ENCODE assay signal across 8 cellular contexts in the genomic region with DNA sequence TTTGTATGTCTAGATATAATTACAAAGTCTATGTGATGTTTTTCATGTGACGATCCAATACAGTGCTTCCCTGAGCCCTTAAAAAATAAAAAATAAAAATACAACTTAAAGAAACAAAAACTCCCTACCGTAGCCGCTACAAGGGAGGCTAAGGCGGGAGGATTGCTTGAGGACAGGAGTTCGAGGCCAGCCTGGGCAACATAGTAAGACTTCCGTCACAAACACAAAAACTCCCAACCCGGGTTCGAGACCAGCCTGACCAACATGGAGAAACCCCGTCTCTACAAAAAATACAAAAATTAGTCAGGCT. TPM values are rescaled to one million over a fixed set of nuclear protein-coding genes. Genes with fewer than 3 reads are reported as not detected.
DNase-seq lines count a peak whose midpoint lies in the region; ATAC-seq, FAIRE-seq and TF ChIP-seq lines count a peak whose summit lies in the region.

No MANE protein-coding gene starts in this region.

- H3K36me3 ChIP-seq in heart right ventricle, result no peaks in the 10 kb centered on the region
- no peaks in the 10 kb centered on the region for H3K36me3 ChIP-seq in GM12878 (ENCODE audit: control insufficient read depth in 2 of 2, insufficient read depth in 2 of 2, low read length in 1 of 2)
- H3K36me3 ChIP-seq in mesendoderm (ENCODE audit: control insufficient read depth, insufficient read depth, low read length), result no peaks in the 10 kb centered on the region
- H3K36me3 ChIP-seq in upper lobe of right lung, result no peaks in the 10 kb centered on the region

- H3K9me3 ChIP-seq in heart right ventricle, result no peaks in the 10 kb centered on the region
- H3K9me3 ChIP-seq in GM12878 (replicated peaks; ENCODE audit: control insufficient read depth, insufficient read depth, low read length), result no peaks in the 10 kb centered on the region
- H3K9me3 ChIP-seq in upper lobe of right lung, result no peaks in the 10 kb centered on the region

- TF ChIP-seq CTCF in heart right ventricle (IDR thresholded peaks at IDR 0.05), result no peak
- TF ChIP-seq CTCF in GM12878 (IDR thresholded peaks at IDR 0.05 in 2 of 3, conservative IDR thresholded peaks at IDR 0.05 in 1 of 3; ENCODE audit: control insufficient read depth in 2 of 3, extremely low read depth in 1 of 3, insufficient read depth in 1 of 3, low read depth in 3 of 3, low read length in 3 of 3), result no peak
- no peak for TF ChIP-seq CTCF in upper lobe of right lung (IDR thresholded peaks at IDR 0.05)

- H3K27me3 ChIP-seq in heart right ventricle (no peaks in the 10 kb centered on the region), GM12878 (replicated peaks in 1 of 2; ENCODE audit: control insufficient read depth in 2 of 2, insufficient read depth in 2 of 2, low read length in 1 of 2) (no peaks in the 10 kb centered on the region), mesendoderm (ENCODE audit: insufficient read depth, low read length, poor library complexity) (no peaks in the 10 kb centered on the region), upper lobe of right lung (no peaks in the 10 kb centered on the region)

- H3K27ac ChIP-seq in heart right ventricle (peak overlapping the region in 4 of 10 donors; percentile 21 to 74 (median 44)), GM12878 (ENCODE audit: control insufficient read depth, insufficient read depth) (peak overlapping the region; percentile 30; the same call in 1 of the 2 replicates), mesendoderm (ENCODE audit: low read depth, low read length) (no peak overlapping the region), upper lobe of right lung (no peak overlapping the region)

- H2AFZ ChIP-seq in GM12878 (ENCODE audit: control insufficient read depth, low read depth, low read length), result peak overlapping the region; percentile 83

- WGBS in heart right ventricle, 2 donors, result 76 to 77% methylated on average over 9 of the region's 9 CpGs
- WGBS in GM12878 (ENCODE audit: insufficient coverage, insufficient replicate concordance, low lambda C conversion rate, missing lambda C conversion rate), result 55% methylated on average over 9 of the region's 9 CpGs
- WGBS in mesendoderm (ENCODE audit: extremely low coverage, insufficient coverage, low lambda C conversion rate), result no CpG with 5 or more reads among the region's 9 CpGs

- CTCF ChIA-PET in GM12878 (lab: Yijun Ruan, JAX), result interaction anchor here (1.2 to 2.7 kb wide), 8 partner anchors 16 to 380 kb away, joined by 3 to 14 read pairs (median 4); partner anchors contain the start of gene CGRRF1

- H2AK5ac ChIP-seq in mesendoderm (ENCODE audit: low read length), result no peak overlapping the region

- peak overlapping the region; percentile 31 for H3K18ac ChIP-seq in mesendoderm (ENCODE audit: low read length)

- RAD21 ChIA-PET in GM12878 (lab: Charles Lee; ENCODE audit: unreplicated experiment), result interaction anchor here (2.0 to 4.1 kb wide), 4 partner anchors 40 to 114 kb away, joined by 6 to 16 read pairs (median 12); partner anchors contain the start of gene CGRRF1

- no peak for TF ChIP-seq RAD21 in GM12878 (IDR thresholded peaks at IDR 0.05; ENCODE audit: insufficient read depth, low read depth, low read length)

- BruUV-seq in GM12878 (replicated peaks; lab: Mats Ljungman, UMichigan), result TSS peak; percentile 85

- no peak overlapping the region for H2BK15ac ChIP-seq in mesendoderm (replicated peaks; ENCODE audit: low read depth)

- no peak overlapping the region for H3K4ac ChIP-seq in mesendoderm (ENCODE audit: low read depth, low read length)

- no peak for ATAC-seq in heart right ventricle
- ATAC-seq in Right ventricle myocardium superior (ENCODE audit: poor library complexity), result no peak
- no peak for ATAC-seq in GM12878
- ATAC-seq in upper lobe of right lung, result no peak

- H2BK5ac ChIP-seq in mesendoderm (ENCODE audit: low read length), result no peak overlapping the region

- FAIRE-seq in GM12878 (lab: Jason Lieb, UNC) (no peak), GM12892 (lab: Jason Lieb, UNC) (no peak)

- no peak for TF ChIP-seq POLR2A in GM12878 (IDR thresholded peaks at IDR 0.05; ENCODE audit: low read depth, low read length)
- no peak for TF ChIP-seq POLR2A in GM12892 (IDR thresholded peaks at IDR 0.05; ENCODE audit: low read depth, low read length)

- H2BK120ac ChIP-seq in mesendoderm (ENCODE audit: low read depth, low read length), result no peak overlapping the region

- no peak for DNase-seq in heart right ventricle
- no peak for DNase-seq in Right ventricle myocardium superior
- no peak for DNase-seq in GM12878 (ENCODE audit: low read depth, low spot score)
- DNase-seq in mesendoderm, result no peak
- no peak for DNase-seq in upper lobe of right lung
- no peak for DNase-seq in RKO (ENCODE audit: low spot score)
- no peak for DNase-seq in SW 1271 (lab: John Stamatoyannopoulos, UW)
- no peak for DNase-seq in GM12892 (ENCODE audit: insufficient read length)

- H3K4me3 ChIP-seq in heart right ventricle, result peak overlapping the region; percentile 37 to 95 (median 75)
- H3K4me3 ChIP-seq in GM12878, result peak overlapping the region; percentile 73
- H3K4me3 ChIP-seq in mesendoderm (ENCODE audit: low read length), result no peak overlapping the region
- H3K4me3 ChIP-seq in upper lobe of right lung, result peak overlapping the region; percentile 84

- H3K79me2 ChIP-seq in GM12878 (ENCODE audit: control insufficient read depth, insufficient read depth, low read length) (peaks cover 17% of the 10 kb centered on the region), mesendoderm (ENCODE audit: control insufficient read depth, insufficient read depth, low read length) (no peaks in the 10 kb centered on the region)

- peak overlapping the region; percentile 82 for H3K56ac ChIP-seq in mesendoderm (ENCODE audit: low read length)

- intact Hi-C loops in heart right ventricle (cut with DNase I) (no loop called here), Right ventricle myocardium superior (cut with DNase I) (no loop called here), GM12878 (cut with micrococcal nuclease; ENCODE audit: unreplicated experiment) (loop anchor here (5.0 kb wide), 2 partner anchors 41 to 91 kb away; partner anchors contain the start of gene GMFB), upper lobe of right lung (cut with DNase I) (no loop called here)

- POLR2A ChIA-PET in GM12878 (lab: Charles Lee), result interaction anchor here (0.5 to 2.7 kb wide), 10 partner anchors 11 to 1699 kb away, joined by 3 to 14 read pairs (median 5); no protein-coding TSS in a partner anchor

- peak overlapping the region; percentile 52 for H3K9ac ChIP-seq in GM12878 (ENCODE audit: control insufficient read depth, insufficient read depth, low read length)
- peak overlapping the region; percentile 73 for H3K9ac ChIP-seq in mesendoderm (ENCODE audit: low read length)

- H3K79me1 ChIP-seq in mesendoderm (ENCODE audit: low read length), result peaks cover 2% of the 10 kb centered on the region

- no peaks in the 10 kb centered on the region for H4K20me1 ChIP-seq in GM12878 (ENCODE audit: control insufficient read depth, insufficient read depth)

- peaks cover 0 to 27% (median 9%) of the 10 kb centered on the region in 9 donors for H3K4me1 ChIP-seq in heart right ventricle
- no peaks in the 10 kb centered on the region for H3K4me1 ChIP-seq in GM12878 (ENCODE audit: control insufficient read depth, insufficient read depth, low read length)
- H3K4me1 ChIP-seq in mesendoderm (ENCODE audit: control insufficient read depth, low read depth, low read length), result no peaks in the 10 kb centered on the region
- H3K4me1 ChIP-seq in upper lobe of right lung, result peaks cover 6% of the 10 kb centered on the region

- TF ChIP-seq EP300 in GM12878 (IDR thresholded peaks at IDR 0.05; ENCODE audit: borderline replicate concordance in 1 of 2, control insufficient read depth in 1 of 2, low read depth in 2 of 2, low read length in 2 of 2), result no peak

- H4K5ac ChIP-seq in mesendoderm (ENCODE audit: low read length), result no peak overlapping the region

- H3K23ac ChIP-seq in mesendoderm (ENCODE audit: low read length), result no peak overlapping the region

- H3K4me2 ChIP-seq in GM12878 (ENCODE audit: control insufficient read depth, insufficient read depth) (peak overlapping the region; percentile 43), mesendoderm (ENCODE audit: low read length) (peak overlapping the region; percentile 32)

- SMC1A ChIA-PET in GM12878 (lab: Charles Lee; ENCODE audit: uncharacterized antibody, unreplicated experiment), result interaction anchor here (0.6 to 3.6 kb wide), 4 partner anchors 10 to 241 kb away, joined by 3 to 21 read pairs (median 4); no protein-coding TSS in a partner anchor

- in situ Hi-C loops in GM12878 (cut with MboI), result no loop called here

- H4K8ac ChIP-seq in mesendoderm (ENCODE audit: low read depth, low read length), result no peak overlapping the region

RNA-seq across cellular contexts. Expression of gene CDKN3, which starts 0.7 kb away (rescaled TPM):
- total RNA-seq in heart right ventricle, result 10 to 100 TPM in 1 of 10 donors, 1 to 10 TPM in 9; 1.8 to 14.7 (median 4.2) TPM
- polyA plus RNA-seq in heart right ventricle, result 1 to 10 TPM; 3.1 to 5.2 TPM
- total RNA-seq in Right ventricle myocardium superior, result 5.2 TPM
- 5.0 and 6.6 TPM in 2 replicates for total RNA-seq in GM12878 (2013; cell fraction: nucleolus; rRNA removed)
- 71.0 and 86.9 TPM in 2 replicates for total RNA-seq in GM12878 (2014; rRNA removed)
- 99.5 and 99.6 TPM in 2 replicates for total RNA-seq in GM12878 (2014; rRNA removed; fragmentation: Illumina TruSeq; extraction: Trizol)
- total RNA-seq in GM12878 (2021), result 54.9 and 61.8 TPM in 2 replicates
- 37.1 TPM for polyA plus RNA-seq in GM12878 (2011; ENCODE audit: low read depth)
- polyA plus RNA-seq in GM12878 (2011; rRNA removed), result 111 and 155 TPM in 2 replicates
- polyA plus RNA-seq in GM12878 (2011; cell fraction: cytosol; rRNA removed), result 51.6 and 62.4 TPM in 2 replicates
- polyA plus RNA-seq in GM12878 (2011; cell fraction: nucleus; rRNA removed), result 27.7 and 33.5 TPM in 2 replicates
- 42.5 and 53.2 TPM in 2 replicates for polyA plus RNA-seq in GM12878 (2012)
- 111 and 118 TPM in 2 replicates for polyA plus RNA-seq in GM12878 (2014; fragmentation: Illumina TruSeq; extraction: Trizol)
- 100 to 1,000 TPM; 173 to 197 TPM for polyA plus RNA-seq in GM12878 (2014; fragmentation: Nextera tagmentation; extraction: Ambion mirVana)
- 63.4 and 97.0 TPM in 2 replicates for polyA plus RNA-seq in GM12878 (2014; rRNA removed)
- 100 to 1,000 TPM; 149 to 167 TPM for polyA plus RNA-seq in GM12878 (2016; fragmentation: Nextera tagmentation; extraction: Ambion mirVana)
- 26.8 and 49.6 TPM in 2 replicates for polyA minus RNA-seq in GM12878 (2011; rRNA and poly(A)+ RNA removed)
- 15.2 and 18.8 TPM in 2 replicates for polyA minus RNA-seq in GM12878 (2011; cell fraction: cytosol; rRNA and poly(A)+ RNA removed)
- 8.0 and 10.0 TPM in 2 replicates for polyA minus RNA-seq in GM12878 (2011; cell fraction: nucleus; rRNA and poly(A)+ RNA removed)
- 128 TPM for polyA plus RNA-seq in mesendoderm (2013, experiment 1 of 2)
- 129 TPM for polyA plus RNA-seq in mesendoderm (2013, experiment 2 of 2)
- total RNA-seq in upper lobe of right lung, result 1.5 TPM
- 40.2 TPM for polyA plus RNA-seq in GM12892 (2012; ENCODE audit: missing spikeins)

RNA-seq across cellular contexts. Expression of gene CNIH1, which starts 45.0 kb away (rescaled TPM):
- 100 to 1,000 TPM in 3 of 10 donors, 10 to 100 TPM in 7; 80.7 to 108 (median 91.4) TPM for total RNA-seq in heart right ventricle
- 100 to 1,000 TPM in 1 of 2 donors, 10 to 100 TPM in 1; 26.8 to 114 TPM for polyA plus RNA-seq in heart right ventricle
- total RNA-seq in Right ventricle myocardium superior, result 97.0 TPM
- total RNA-seq in GM12878 (2013; cell fraction: nucleolus; rRNA removed), result 24.5 and 25.7 TPM in 2 replicates
- total RNA-seq in GM12878 (2014; rRNA removed), result 48.9 and 51.9 TPM in 2 replicates
- total RNA-seq in GM12878 (2014; rRNA removed; fragmentation: Illumina TruSeq; extraction: Trizol), result 56.9 and 60.8 TPM in 2 replicates
- total RNA-seq in GM12878 (2021), result 64.5 and 66.0 TPM in 2 replicates
- 14.5 TPM for polyA plus RNA-seq in GM12878 (2011; ENCODE audit: low read depth)
- polyA plus RNA-seq in GM12878 (2011; rRNA removed), result 202 and 230 TPM in 2 replicates
- polyA plus RNA-seq in GM12878 (2011; cell fraction: cytosol; rRNA removed), result 124 and 261 TPM in 2 replicates
- polyA plus RNA-seq in GM12878 (2011; cell fraction: nucleus; rRNA removed), result 24.5 and 41.0 TPM in 2 replicates
- polyA plus RNA-seq in GM12878 (2012), result 67.9 and 102 TPM in 2 replicates
- polyA plus RNA-seq in GM12878 (2014; fragmentation: Illumina TruSeq; extraction: Trizol), result 97.0 and 109 TPM in 2 replicates
- polyA plus RNA-seq in GM12878 (2014; fragmentation: Nextera tagmentation; extraction: Ambion mirVana), result 100 to 1,000 TPM; 206 to 274 TPM
- 73.1 and 86.2 TPM in 2 replicates for polyA plus RNA-seq in GM12878 (2014; rRNA removed)
- 100 to 1,000 TPM; 110 to 112 TPM for polyA plus RNA-seq in GM12878 (2016; fragmentation: Nextera tagmentation; extraction: Ambion mirVana)
- 145 and 152 TPM in 2 replicates for polyA minus RNA-seq in GM12878 (2011; rRNA and poly(A)+ RNA removed)
- polyA minus RNA-seq in GM12878 (2011; cell fraction: cytosol; rRNA and poly(A)+ RNA removed), result 62.3 and 73.7 TPM in 2 replicates
- polyA minus RNA-seq in GM12878 (2011; cell fraction: nucleus; rRNA and poly(A)+ RNA removed), result 10.0 and 18.3 TPM in 2 replicates
- polyA plus RNA-seq in mesendoderm (2013, experiment 1 of 2), result 115 TPM
- 116 TPM for polyA plus RNA-seq in mesendoderm (2013, experiment 2 of 2)
- 94.0 TPM for total RNA-seq in upper lobe of right lung
- polyA plus RNA-seq in GM12892 (2012; ENCODE audit: missing spikeins), result 84.4 TPM
